Comparison of ENCODE assay signal across 11 cellular contexts in genomic region chr12:110005319-110005973, GRCh38. TPM values are rescaled to one million over a fixed set of nuclear protein-coding genes. Genes with fewer than 3 reads are reported as not detected.
DNase-seq lines count a peak whose midpoint lies in the region; ATAC-seq and TF ChIP-seq lines count a peak whose summit lies in the region.
"Had no signal": no experiment of that assay in that cellular context is flagged by ENCODE, and none has a peak within 500 bp of the region (broad histone marks: within the 10 kb centered on the region; RNA-seq: fewer than 3 reads in every experiment).

No MANE protein-coding gene starts in this region.

- H3K9ac ChIP-seq in mesenchymal stem cell (ENCODE audit: low read length) (no peak overlapping the region), neural progenitor cell (no peak overlapping the region)

- H3K4ac ChIP-seq in mesenchymal stem cell (ENCODE audit: low read depth in 1 of 2, low read length in 2 of 2), result no peak overlapping the region

- H3K27me3 Mint-ChIP-seq in activated T-helper 2 cell treated with anti-CD3 and anti-CD28 coated beads, Interferon-gamma antibody, Interleukin-2, Interleukin-4, amounts not matched to agents 10 μg/mL and 5 μg/mL and 100 μg/mL, durations not matched to agents 14 hours and 24 hours and 36 hours (ENCODE audit: low read depth), result no peaks in the 10 kb centered on the region
- H3K27me3 Mint-ChIP-seq in neural progenitor cell (ENCODE audit: insufficient read depth, low read depth), result peaks cover 4% of the 10 kb centered on the region

- no peaks in the 10 kb centered on the region for H3K9me3 Mint-ChIP-seq in activated T-helper 2 cell treated with anti-CD3 and anti-CD28 coated beads, Interferon-gamma antibody, Interleukin-2, Interleukin-4, amounts not matched to agents 10 μg/mL and 5 μg/mL and 100 μg/mL, durations not matched to agents 14 hours and 24 hours and 36 hours
- H3K9me3 Mint-ChIP-seq in neural progenitor cell, result no peaks in the 10 kb centered on the region

- intact Hi-C loops in activated T-helper 2 cell treated with anti-CD3 and anti-CD28 coated beads, Interferon-gamma antibody, Interleukin-2, Interleukin-4, amounts not matched to agents 10 μg/mL and 5 μg/mL and 100 μg/mL, durations not matched to agents 14 hours and 24 hours and 36 hours (cut with micrococcal nuclease), result loop anchor here (5.0 kb wide), 1 partner anchor 33 kb away; no protein-coding TSS in a partner anchor

- ATAC-seq in GM19025 (IDR thresholded peaks at IDR 0.05; ENCODE audit: low read depth, unreplicated experiment), result peak; percentile 45
- ATAC-seq in HG03196 (IDR thresholded peaks at IDR 0.05; ENCODE audit: unreplicated experiment), result peak; percentile 40

- H3F3A ChIP-seq in neural progenitor cell (ENCODE audit: low read depth), result no peaks in the 10 kb centered on the region

- H3K9me3 ChIP-seq in mesenchymal stem cell (ENCODE audit: control insufficient read depth, low read length) (no peaks in the 10 kb centered on the region), right atrium auricular region (no peaks in the 10 kb centered on the region), neural progenitor cell (ENCODE audit: low read depth) (no peaks in the 10 kb centered on the region)
- H3K9me3 ChIP-seq: prostate gland, SJCRH30 had no signal

- H4K91ac ChIP-seq in mesenchymal stem cell (ENCODE audit: low read length), result no peak overlapping the region

- H3K4me1 ChIP-seq in mesenchymal stem cell (ENCODE audit: control insufficient read depth, insufficient read depth, low read depth, low read length) (peaks cover 4% of the 10 kb centered on the region), right atrium auricular region (peaks cover 0 to 9% of the 10 kb centered on the region in 2 donors), neural progenitor cell (no peaks in the 10 kb centered on the region)
- H3K4me1 ChIP-seq: SJCRH30 had no signal

- DNase-seq in activated T-helper 2 cell treated with anti-CD3 and anti-CD28 coated beads, Interferon-gamma antibody, Interleukin-2, Interleukin-4, amounts not matched to agents 10 μg/mL and 5 μg/mL and 100 μg/mL, durations not matched to agents 14 hours and 24 hours and 36 hours (ENCODE audit: low spot score), result no peak
- DNase-seq in NCI-H774 (lab: John Stamatoyannopoulos, UW), result no peak
- DNase-seq in mesenchymal stem cell, result no peak
- DNase-seq in right atrium auricular region (ENCODE audit: low spot score), result no peak
- no peak for DNase-seq in neural progenitor cell (ENCODE audit: low spot score)
- DNase-seq: NCI-H2029, SJCRH30 had no signal

- peaks cover under 1% of the 10 kb centered on the region for H3K79me2 ChIP-seq in neural progenitor cell (ENCODE audit: low read depth)

- no peak overlapping the region for H2BK15ac ChIP-seq in mesenchymal stem cell (ENCODE audit: low read depth, poor library complexity, severe bottlenecking)

- H3K79me1 ChIP-seq in mesenchymal stem cell (replicated peaks; ENCODE audit: low read length, poor library complexity, severe bottlenecking), result peaks cover 21% of the 10 kb centered on the region

- no peak overlapping the region for H2BK5ac ChIP-seq in mesenchymal stem cell (ENCODE audit: low read depth, low read length, poor library complexity, severe bottlenecking)

- H3K23ac ChIP-seq in mesenchymal stem cell (ENCODE audit: low read length in 2 of 2), result no peak overlapping the region

- H4K20me1 ChIP-seq in neural progenitor cell (ENCODE audit: low read depth), result no peaks in the 10 kb centered on the region

- H3K36me3 Mint-ChIP-seq in activated T-helper 2 cell treated with anti-CD3 and anti-CD28 coated beads, Interferon-gamma antibody, Interleukin-2, Interleukin-4, amounts not matched to agents 10 μg/mL and 5 μg/mL and 100 μg/mL, durations not matched to agents 14 hours and 24 hours and 36 hours (ENCODE audit: low read depth), result peaks cover 51% of the 10 kb centered on the region
- peaks cover 4% of the 10 kb centered on the region for H3K36me3 Mint-ChIP-seq in neural progenitor cell

- no peak overlapping the region for H2AK5ac ChIP-seq in mesenchymal stem cell (ENCODE audit: low read length, severe bottlenecking)

- H3K4me3 Mint-ChIP-seq in activated T-helper 2 cell treated with anti-CD3 and anti-CD28 coated beads, Interferon-gamma antibody, Interleukin-2, Interleukin-4, amounts not matched to agents 10 μg/mL and 5 μg/mL and 100 μg/mL, durations not matched to agents 14 hours and 24 hours and 36 hours (ENCODE audit: low read depth), result peak overlapping the region; percentile 6
- no peak overlapping the region for H3K4me3 Mint-ChIP-seq in neural progenitor cell

- peak overlapping the region; percentile 29 for H3K27ac Mint-ChIP-seq in activated T-helper 2 cell treated with anti-CD3 and anti-CD28 coated beads, Interferon-gamma antibody, Interleukin-2, Interleukin-4, amounts not matched to agents 10 μg/mL and 5 μg/mL and 100 μg/mL, durations not matched to agents 14 hours and 24 hours and 36 hours
- no peak overlapping the region for H3K27ac Mint-ChIP-seq in neural progenitor cell

- H4K8ac ChIP-seq in mesenchymal stem cell (ENCODE audit: low read length), result no peak overlapping the region

- H3K4me3 ChIP-seq in mesenchymal stem cell (ENCODE audit: insufficient read depth in 1 of 2, low read depth in 1 of 2, low read length in 2 of 2) (no peak overlapping the region), right atrium auricular region (no peak overlapping the region), neural progenitor cell (no peak overlapping the region)
- H3K4me3 ChIP-seq: prostate gland, SJCRH30 had no signal

- H2BK12ac ChIP-seq in mesenchymal stem cell (ENCODE audit: low read length in 2 of 2), result no peak overlapping the region

- H3K4me1 Mint-ChIP-seq in activated T-helper 2 cell treated with anti-CD3 and anti-CD28 coated beads, Interferon-gamma antibody, Interleukin-2, Interleukin-4, amounts not matched to agents 10 μg/mL and 5 μg/mL and 100 μg/mL, durations not matched to agents 14 hours and 24 hours and 36 hours (ENCODE audit: low read depth), result peaks cover 54% of the 10 kb centered on the region
- peaks cover 2% of the 10 kb centered on the region for H3K4me1 Mint-ChIP-seq in neural progenitor cell

- H3K27me3 ChIP-seq in mesenchymal stem cell (ENCODE audit: control insufficient read depth in 1 of 2, insufficient read depth in 1 of 2, low read length in 2 of 2) (no peaks in the 10 kb centered on the region), right atrium auricular region (no peaks in the 10 kb centered on the region), neural progenitor cell (peaks cover 7% of the 10 kb centered on the region)
- H3K27me3 ChIP-seq: SJCRH30 had no signal

- H3K4me2 ChIP-seq in mesenchymal stem cell (ENCODE audit: low read length, poor library complexity, severe bottlenecking) (no peak overlapping the region), neural progenitor cell (no peak overlapping the region)

- H3K36me3 ChIP-seq in mesenchymal stem cell (ENCODE audit: control insufficient read depth in 1 of 2, insufficient read depth in 2 of 2, low read depth in 1 of 2, low read length in 2 of 2) (peaks cover 3 to 7% of the 10 kb centered on the region in 2 experiments), right atrium auricular region (peaks cover 5% of the 10 kb centered on the region), neural progenitor cell (no peaks in the 10 kb centered on the region)
- H3K36me3 ChIP-seq: prostate gland had no signal

- WGBS in mesenchymal stem cell, result 97% methylated on average over 7 of the region's 7 CpGs

- H3K27ac ChIP-seq in C4-2B (peak overlapping the region; percentile 40), mesenchymal stem cell (ENCODE audit: low read length, poor library complexity, severe bottlenecking) (no peak overlapping the region), right atrium auricular region (no peak overlapping the region), neural progenitor cell (no peak overlapping the region)
- H3K27ac ChIP-seq: prostate gland, SJCRH30 had no signal

- no peak overlapping the region for H3K14ac ChIP-seq in mesenchymal stem cell (ENCODE audit: low read length in 2 of 2)

- H2AFZ ChIP-seq in mesenchymal stem cell (ENCODE audit: low read depth, low read length), result no peak overlapping the region
- H2AFZ ChIP-seq in neural progenitor cell (replicated peaks), result no peak overlapping the region

- TF ChIP-seq CTCF in C4-2B (conservative IDR thresholded peaks at IDR 0.05), result no peak
- TF ChIP-seq CTCF in right atrium auricular region (IDR thresholded peaks at IDR 0.05), result no peak
- no peak for TF ChIP-seq CTCF in neural progenitor cell (IDR thresholded peaks at IDR 0.05)

- H3K18ac ChIP-seq in mesenchymal stem cell (ENCODE audit: low read depth in 1 of 2, low read length in 2 of 2), result no peak overlapping the region

- H2BK120ac ChIP-seq in mesenchymal stem cell (ENCODE audit: low read depth, low read length), result no peak overlapping the region

RNA-seq across cellular contexts. Expression of gene ANKRD13A, which starts 6.2 kb away (rescaled TPM):
- total RNA-seq in activated T-helper 2 cell treated with anti-CD3 and anti-CD28 coated beads, Interferon-gamma antibody, Interleukin-2, Interleukin-4, amounts not matched to agents 10 μg/mL and 5 μg/mL and 100 μg/mL, durations not matched to agents 14 hours and 24 hours and 36 hours, result 53.3 and 59.9 TPM in 2 replicates
- 17.6 TPM for polyA plus RNA-seq in mesenchymal stem cell (2013, experiment 1 of 2)
- 18.0 TPM for polyA plus RNA-seq in mesenchymal stem cell (2013, experiment 2 of 2)
- total RNA-seq in right atrium auricular region, result 10 to 100 TPM; 26.0 to 31.8 TPM
- 35.4 and 47.5 TPM in 2 replicates for total RNA-seq in neural progenitor cell (ENCODE audit: low replicate concordance)

RNA-seq across cellular contexts. Expression of gene GIT2, which starts 9.3 kb away (rescaled TPM):
- total RNA-seq in activated T-helper 2 cell treated with anti-CD3 and anti-CD28 coated beads, Interferon-gamma antibody, Interleukin-2, Interleukin-4, amounts not matched to agents 10 μg/mL and 5 μg/mL and 100 μg/mL, durations not matched to agents 14 hours and 24 hours and 36 hours, result 71.1 and 72.3 TPM in 2 replicates
- polyA plus RNA-seq in mesenchymal stem cell (2013, experiment 1 of 2), result 25.2 TPM
- polyA plus RNA-seq in mesenchymal stem cell (2013, experiment 2 of 2), result 24.1 TPM
- total RNA-seq in right atrium auricular region, result 10 to 100 TPM; 24.8 to 26.8 TPM
- total RNA-seq in neural progenitor cell (ENCODE audit: low replicate concordance), result 23.9 and 28.5 TPM in 2 replicates

RNA-seq across cellular contexts. Expression of gene C12orf76, which starts 42.9 kb away (rescaled TPM):
- 24.8 and 25.2 TPM in 2 replicates for total RNA-seq in activated T-helper 2 cell treated with anti-CD3 and anti-CD28 coated beads, Interferon-gamma antibody, Interleukin-2, Interleukin-4, amounts not matched to agents 10 μg/mL and 5 μg/mL and 100 μg/mL, durations not matched to agents 14 hours and 24 hours and 36 hours
- 10.6 TPM for polyA plus RNA-seq in mesenchymal stem cell (2013, experiment 1 of 2)
- polyA plus RNA-seq in mesenchymal stem cell (2013, experiment 2 of 2), result 10.7 TPM
- 1 to 10 TPM; 8.6 to 9.0 TPM for total RNA-seq in right atrium auricular region
- 39.8 and 48.8 TPM in 2 replicates for total RNA-seq in neural progenitor cell (ENCODE audit: low replicate concordance)
